Comparison of ENCODE assay signal across 19 cellular contexts in genomic region chr10:12470719-12471118, GRCh38.
DNase-seq lines count a peak whose midpoint lies in the region; ATAC-seq lines count a peak whose summit lies in the region.
"Had no signal": no experiment of that assay in that cellular context is flagged by ENCODE, and none has a peak within 500 bp of the region (broad histone marks: within the 10 kb centered on the region; RNA-seq: fewer than 3 reads in every experiment).

No MANE protein-coding gene starts in this region.

- peaks cover 34% of the 10 kb centered on the region for H3K79me1 ChIP-seq in mesenchymal stem cell (replicated peaks; ENCODE audit: low read length, poor library complexity, severe bottlenecking)

- H3K4ac ChIP-seq in mesenchymal stem cell (ENCODE audit: low read depth in 1 of 2, low read length in 2 of 2): no peak overlapping the region

- H3K4me3 Mint-ChIP-seq in dendritic cell treated with granulocyte-macrophage colony-stimulating factor and Interleukin-4, amounts not matched to agents 40 ng/mL and 50 ng/mL, for 4 days: no peak overlapping the region
- H3K4me3 Mint-ChIP-seq in stimulated activated memory B cell treated with anti-CD40 and anti-IgM and Interleukin-4, amounts not matched to agents 10 μg/mL and 1 μg/mL and 100 μg/mL, for 72 hours: no peak overlapping the region
- peak overlapping the region in 1 of 7 donors; percentile 46 for H3K4me3 Mint-ChIP-seq in CD8-positive, alpha-beta memory T cell

- H2BK12ac ChIP-seq in mesenchymal stem cell (ENCODE audit: low read length in 2 of 2): no peak overlapping the region

- H2BK120ac ChIP-seq in mesenchymal stem cell (ENCODE audit: low read depth, low read length): no peak overlapping the region

- H3K4me1 Mint-ChIP-seq in dendritic cell treated with granulocyte-macrophage colony-stimulating factor and Interleukin-4, amounts not matched to agents 40 ng/mL and 50 ng/mL, for 4 days (ENCODE audit: low read depth): peaks cover 51% of the 10 kb centered on the region
- H3K4me1 Mint-ChIP-seq in stimulated activated memory B cell treated with anti-CD40 and anti-IgM and Interleukin-4, amounts not matched to agents 10 μg/mL and 1 μg/mL and 100 μg/mL, for 72 hours: peaks cover 65% of the 10 kb centered on the region
- peaks cover 14 to 18% (median 18%) of the 10 kb centered on the region in 3 donors for H3K4me1 Mint-ChIP-seq in CD8-positive, alpha-beta memory T cell

- H3K4me3 ChIP-seq in mesenchymal stem cell (ENCODE audit: insufficient read depth in 1 of 2, low read depth in 1 of 2, low read length in 2 of 2): no peak overlapping the region
- H3K4me3 ChIP-seq in CD8-positive, alpha-beta memory T cell (ENCODE audit: low read length): no peak overlapping the region

- POLR2A ChIA-PET in CD8-positive, alpha-beta memory T cell (lab: Charles Lee): no interaction called here

- WGBS in mesenchymal stem cell: 93% methylated on average over 10 of the region's 10 CpGs

- H2AFZ ChIP-seq in mesenchymal stem cell (ENCODE audit: low read depth, low read length): no peak overlapping the region

- no peak overlapping the region for H3K14ac ChIP-seq in mesenchymal stem cell (ENCODE audit: low read length in 2 of 2)

- peaks cover 26% of the 10 kb centered on the region for H3K4me1 ChIP-seq in mesenchymal stem cell (ENCODE audit: control insufficient read depth, insufficient read depth, low read depth, low read length)
- no peaks in the 10 kb centered on the region for H3K4me1 ChIP-seq in CD8-positive, alpha-beta memory T cell (ENCODE audit: insufficient read depth, low read length)
- H3K4me1 ChIP-seq: Caco-2 had no signal

- H3K23ac ChIP-seq in mesenchymal stem cell (ENCODE audit: low read length in 2 of 2): no peak overlapping the region

- intact Hi-C loops in dendritic cell treated with granulocyte-macrophage colony-stimulating factor and Interleukin-4, amounts not matched to agents 40 ng/mL and 50 ng/mL, for 4 days (cut with micrococcal nuclease): no loop called here

- H3K18ac ChIP-seq in mesenchymal stem cell (ENCODE audit: low read depth in 1 of 2, low read length in 2 of 2): no peak overlapping the region

- no peak overlapping the region for H2BK5ac ChIP-seq in mesenchymal stem cell (ENCODE audit: low read depth, low read length, poor library complexity, severe bottlenecking)

- no peak overlapping the region for H2BK15ac ChIP-seq in mesenchymal stem cell (ENCODE audit: low read depth, poor library complexity, severe bottlenecking)

- H3K27me3 Mint-ChIP-seq in dendritic cell treated with granulocyte-macrophage colony-stimulating factor and Interleukin-4, amounts not matched to agents 40 ng/mL and 50 ng/mL, for 4 days: peaks cover 5% of the 10 kb centered on the region
- no peaks in the 10 kb centered on the region for H3K27me3 Mint-ChIP-seq in stimulated activated memory B cell treated with anti-CD40 and anti-IgM and Interleukin-4, amounts not matched to agents 10 μg/mL and 1 μg/mL and 100 μg/mL, for 72 hours
- H3K27me3 Mint-ChIP-seq in CD8-positive, alpha-beta memory T cell: no peaks in the 10 kb centered on the region

- H3K36me3 Mint-ChIP-seq in dendritic cell treated with granulocyte-macrophage colony-stimulating factor and Interleukin-4, amounts not matched to agents 40 ng/mL and 50 ng/mL, for 4 days (ENCODE audit: low read depth): no peaks in the 10 kb centered on the region
- peaks cover 27% of the 10 kb centered on the region for H3K36me3 Mint-ChIP-seq in stimulated activated memory B cell treated with anti-CD40 and anti-IgM and Interleukin-4, amounts not matched to agents 10 μg/mL and 1 μg/mL and 100 μg/mL, for 72 hours
- peaks cover 3 to 9% (median 7%) of the 10 kb centered on the region in 3 donors for H3K36me3 Mint-ChIP-seq in CD8-positive, alpha-beta memory T cell

- no peak overlapping the region for H4K8ac ChIP-seq in mesenchymal stem cell (ENCODE audit: low read length)

- no peak overlapping the region for H3K9ac ChIP-seq in mesenchymal stem cell (ENCODE audit: low read length)

- no peaks in the 10 kb centered on the region for H3K9me3 Mint-ChIP-seq in dendritic cell treated with granulocyte-macrophage colony-stimulating factor and Interleukin-4, amounts not matched to agents 40 ng/mL and 50 ng/mL, for 4 days
- no peaks in the 10 kb centered on the region for H3K9me3 Mint-ChIP-seq in stimulated activated memory B cell treated with anti-CD40 and anti-IgM and Interleukin-4, amounts not matched to agents 10 μg/mL and 1 μg/mL and 100 μg/mL, for 72 hours
- peaks cover 0 to 4% (median 0%) of the 10 kb centered on the region in 5 donors for H3K9me3 Mint-ChIP-seq in CD8-positive, alpha-beta memory T cell

- no peaks in the 10 kb centered on the region for H3K36me3 ChIP-seq in mesenchymal stem cell (ENCODE audit: control insufficient read depth in 1 of 2, insufficient read depth in 2 of 2, low read depth in 1 of 2, low read length in 2 of 2)
- no peaks in the 10 kb centered on the region for H3K36me3 ChIP-seq in CD8-positive, alpha-beta memory T cell (ENCODE audit: insufficient read depth, low read length)

- H3K9me3 ChIP-seq in mesenchymal stem cell (ENCODE audit: control insufficient read depth, low read length): no peaks in the 10 kb centered on the region
- H3K9me3 ChIP-seq in CD8-positive, alpha-beta memory T cell (ENCODE audit: low read length): no peaks in the 10 kb centered on the region
- H3K9me3 ChIP-seq: Caco-2 had no signal

- no peak for ATAC-seq in stimulated activated memory B cell treated with anti-CD40 and anti-IgM and Interleukin-4, amounts not matched to agents 10 μg/mL and 1 μg/mL and 100 μg/mL, for 72 hours
- ATAC-seq in HG02870 (IDR thresholded peaks at IDR 0.05; ENCODE audit: unreplicated experiment): no peak
- ATAC-seq: HCT116, PC-3 had no signal

- no peak overlapping the region for H3K4me2 ChIP-seq in mesenchymal stem cell (ENCODE audit: low read length, poor library complexity, severe bottlenecking)

- H4K91ac ChIP-seq in mesenchymal stem cell (ENCODE audit: low read length): no peak overlapping the region

- H2AK5ac ChIP-seq in mesenchymal stem cell (ENCODE audit: low read length, severe bottlenecking): peak overlapping the region; percentile 38

- H3K27ac ChIP-seq in mesenchymal stem cell (ENCODE audit: low read length, poor library complexity, severe bottlenecking): no peak overlapping the region
- H3K27ac ChIP-seq in CD8-positive, alpha-beta memory T cell (ENCODE audit: low read depth, low read length): no peak overlapping the region

- DNase-seq in NCI-H1092 treated with DMSO at 0.1 percent for 48 hours (lab: John Stamatoyannopoulos, UW): peak; percentile 21
- no peak for DNase-seq in NCI-H1092 (lab: John Stamatoyannopoulos, UW)
- no peak for DNase-seq in mesenchymal stem cell
- DNase-seq in CD8-positive, alpha-beta memory T cell: no peak
- no peak for DNase-seq in OCI-M2 (lab: John Stamatoyannopoulos, UW; ENCODE audit: unreplicated experiment)
- DNase-seq: 8988T; C1 segment of cervical spinal cord; Caco-2; DMS79 treated with DMSO at 0.1 percent for 48 hours; GDM1; MV-4-11; NCI-H345; NCI-H69; NK-92 treated with Interleukin-12 subunit alpha and Interleukin-12 subunit beta, amount 100 ng/mL, for 24 hours; PC-3 had no signal

- no peaks in the 10 kb centered on the region for H3K27me3 ChIP-seq in mesenchymal stem cell (ENCODE audit: control insufficient read depth in 1 of 2, insufficient read depth in 1 of 2, low read length in 2 of 2)
- no peaks in the 10 kb centered on the region for H3K27me3 ChIP-seq in CD8-positive, alpha-beta memory T cell (ENCODE audit: insufficient read depth, low read length, poor library complexity, severe bottlenecking)

- CTCF ChIA-PET in CD8-positive, alpha-beta memory T cell (lab: Charles Lee): no interaction called here

- peak overlapping the region; percentile 4 for H3K27ac Mint-ChIP-seq in dendritic cell treated with granulocyte-macrophage colony-stimulating factor and Interleukin-4, amounts not matched to agents 40 ng/mL and 50 ng/mL, for 4 days
- H3K27ac Mint-ChIP-seq in stimulated activated memory B cell treated with anti-CD40 and anti-IgM and Interleukin-4, amounts not matched to agents 10 μg/mL and 1 μg/mL and 100 μg/mL, for 72 hours: peak overlapping the region; percentile 44
- H3K27ac Mint-ChIP-seq in CD8-positive, alpha-beta memory T cell: peak overlapping the region in 1 of 8 donors; percentile 47
